ENCODE assay signal across 11 cellular contexts in the genomic region with DNA sequence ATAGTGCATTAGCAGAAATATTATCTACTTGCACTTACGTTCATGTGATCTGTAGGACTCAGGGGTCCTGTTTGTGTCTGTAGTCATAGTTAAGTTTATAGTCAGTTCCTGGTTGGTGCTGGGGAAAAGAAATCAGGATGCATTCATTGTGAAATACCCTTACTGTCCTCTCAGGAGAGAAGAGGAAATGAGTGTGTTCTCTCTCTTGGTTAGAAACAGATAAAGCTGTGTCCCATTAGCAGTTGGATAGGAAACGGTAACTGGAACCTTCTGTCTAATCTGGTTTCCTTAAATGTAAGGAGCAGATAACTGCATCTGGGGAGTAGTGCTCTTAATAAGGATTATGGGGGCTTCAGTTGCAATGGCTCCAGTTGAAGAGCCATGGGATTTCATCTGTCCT. TPM values are rescaled to one million over a fixed set of nuclear protein-coding genes. Genes with fewer than 3 reads are reported as not detected.
DNase-seq lines count a peak whose midpoint lies in the region; ATAC-seq, FAIRE-seq and TF ChIP-seq lines count a peak whose summit lies in the region.
"Had no signal": no experiment of that assay in that cellular context is flagged by ENCODE, and none has a peak within 500 bp of the region (broad histone marks: within the 10 kb centered on the region; RNA-seq: fewer than 3 reads in every experiment).

No MANE protein-coding gene starts in this region.

- DNase-seq in H54 (ENCODE audit: insufficient read length, low spot score): no peak
- peak; percentile 44 for DNase-seq in RCC 7860 (ENCODE audit: low spot score)
- DNase-seq in fibroblast of the aortic adventitia (ENCODE audit: low read depth): peak; percentile 78
- DNase-seq in smooth muscle cell (lab: John Stamatoyannopoulos, UW; ENCODE audit: unreplicated experiment): no peak
- no peak for DNase-seq in nucleus accumbens (lab: John Stamatoyannopoulos, UW)
- no peak for DNase-seq in NCI-H446 (lab: John Stamatoyannopoulos, UW)
- DNase-seq: left colon, NCI-H345 had no signal

- H3K9ac ChIP-seq in smooth muscle cell (ENCODE audit: low read depth): peak overlapping the region; percentile 0

- peak; percentile 64 for FAIRE-seq in H54 (lab: Jason Lieb, UNC)
- FAIRE-seq in RCC 7860 (lab: Jason Lieb, UNC): no peak

- peak overlapping the region; percentile 16 for H2AFZ ChIP-seq in smooth muscle cell (ENCODE audit: low read depth)

- H3K27ac ChIP-seq in smooth muscle cell (ENCODE audit: low read depth): peak overlapping the region; percentile 95

- H3K9me3 ChIP-seq in smooth muscle cell (replicated peaks; ENCODE audit: low read depth): no peaks in the 10 kb centered on the region

- H3K4me3 ChIP-seq in fibroblast of the aortic adventitia (ENCODE audit: low read depth, low read length): no peak overlapping the region
- H3K4me3 ChIP-seq in smooth muscle cell: no peak overlapping the region

- peaks cover 41% of the 10 kb centered on the region for H3K79me2 ChIP-seq in smooth muscle cell (ENCODE audit: low read depth)

- peaks cover 35% of the 10 kb centered on the region for H3F3A ChIP-seq in smooth muscle cell (ENCODE audit: low read depth)

- peaks cover 28% of the 10 kb centered on the region for H3K4me1 ChIP-seq in smooth muscle cell (ENCODE audit: low read depth)

- no peaks in the 10 kb centered on the region for H3K36me3 ChIP-seq in smooth muscle cell (ENCODE audit: low read depth)

- no peak for ATAC-seq in GM19328 (IDR thresholded peaks at IDR 0.05; ENCODE audit: unreplicated experiment)
- no peak for ATAC-seq in GM18505 (IDR thresholded peaks at IDR 0.05; ENCODE audit: unreplicated experiment)
- ATAC-seq: left colon; stimulated activated memory B cell treated with anti-CD40 and anti-IgM and Interleukin-4, amounts not matched to agents 10 μg/mL and 1 μg/mL and 100 μg/mL, for 72 hours had no signal

- H4K20me1 ChIP-seq in smooth muscle cell (ENCODE audit: low read depth): no peaks in the 10 kb centered on the region

- no peaks in the 10 kb centered on the region for H3K27me3 ChIP-seq in smooth muscle cell (ENCODE audit: low read depth)

- WGBS in smooth muscle cell (ENCODE audit: low lambda C conversion rate): 16% methylated on average over 2 of the region's 2 CpGs

- TF ChIP-seq POLR2A in H54 (IDR thresholded peaks at IDR 0.05; ENCODE audit: low read depth, low read length) (no peak), GM18505 (IDR thresholded peaks at IDR 0.05; ENCODE audit: borderline replicate concordance, extremely low read depth, insufficient read depth, insufficient read length) (no peak)

- TF ChIP-seq CTCF in fibroblast of the aortic adventitia (IDR thresholded peaks at IDR 0.05; ENCODE audit: insufficient read depth, low read length) (no peak), smooth muscle cell (IDR thresholded peaks at IDR 0.05; ENCODE audit: borderline replicate concordance, insufficient read depth, poor library complexity, severe bottlenecking) (no peak)

- H3K4me2 ChIP-seq in smooth muscle cell: peak overlapping the region; percentile 30

RNA-seq across cellular contexts. Expression of a gene that starts 8.9 kb away (rescaled TPM):
- total RNA-seq in fibroblast of the aortic adventitia (ENCODE audit: low replicate concordance) (69.2 and 95.1 TPM in 2 replicates), smooth muscle cell (32.5 and 33.4 TPM in 2 replicates)
- polyA plus RNA-seq in smooth muscle cell: 30.9 and 33.0 TPM in 2 replicates

RNA-seq across cellular contexts. Expression of a gene that starts 9.6 kb away (rescaled TPM):
- total RNA-seq in fibroblast of the aortic adventitia (ENCODE audit: low replicate concordance): 120 and 207 TPM in 2 replicates
- total RNA-seq in smooth muscle cell: 145 and 175 TPM in 2 replicates
- 50.3 and 76.0 TPM in 2 replicates for polyA plus RNA-seq in smooth muscle cell

Comparison
In these comparisons a context has a peak if more than half of its experiments do, and no peak if none do; other contexts are left out.
1. DNase-seq: peak in RCC 7860 (single experiment) and fibroblast of the aortic adventitia (single experiment); none in H54 (single experiment), smooth muscle cell (single experiment), nucleus accumbens (0 of 56) and NCI-H446 (0 of 2).